In the genomic region with DNA sequence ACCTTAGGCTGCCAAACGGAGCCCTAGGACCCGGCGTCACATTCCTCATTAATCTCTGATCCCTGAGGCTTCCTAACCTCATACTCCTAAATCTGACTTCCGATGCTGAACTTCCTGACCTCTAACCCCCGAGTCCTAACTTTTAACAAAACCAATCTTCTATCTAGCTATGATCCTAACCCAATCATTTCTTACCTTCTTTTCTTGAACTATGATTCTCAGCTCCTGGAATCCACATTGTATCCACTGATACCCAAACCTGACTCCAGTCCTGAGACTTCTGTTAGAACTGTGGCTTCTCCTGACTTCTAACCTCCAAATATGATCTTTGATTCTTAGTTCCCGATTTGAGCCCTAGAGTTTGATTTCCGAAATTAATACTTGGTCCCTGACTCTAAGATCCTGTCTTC, we compare ENCODE assay signal across 8 cellular contexts. TPM values are rescaled to one million over a fixed set of nuclear protein-coding genes. Genes with fewer than 3 reads are reported as not detected.
DNase-seq lines count a peak whose midpoint lies in the region; ATAC-seq and TF ChIP-seq lines count a peak whose summit lies in the region.

No MANE protein-coding gene starts in this region.

- H3K36me3 ChIP-seq in ES-I3 (ENCODE audit: insufficient read depth, low read length) (no peaks in the 10 kb centered on the region), Peyer's patch (peaks cover 0 to 5% (median 0%) of the 10 kb centered on the region in 3 donors), esophagus (ENCODE audit: control insufficient read depth in 2 of 2, insufficient read depth in 2 of 2, low read length in 1 of 2) (peaks cover 3 to 6% of the 10 kb centered on the region in 2 donors), prostate gland (peaks cover 0 to 6% of the 10 kb centered on the region in 2 donors)

- ATAC-seq in HG03039 (IDR thresholded peaks at IDR 0.05; ENCODE audit: unreplicated experiment) = no peak

- H3K4me3 ChIP-seq in Peyer's patch (peak overlapping the region; percentile 70 to 88 (median 80)), esophagus (ENCODE audit: low read depth in 1 of 2, low read length in 2 of 2) (peak overlapping the region; percentile 86 to 95), prostate gland (peak overlapping the region; percentile 76 to 85)

- no peaks in the 10 kb centered on the region for H3K27me3 ChIP-seq in Peyer's patch
- no peaks in the 10 kb centered on the region for H3K27me3 ChIP-seq in esophagus (ENCODE audit: control insufficient read depth in 1 of 2, insufficient read depth in 2 of 2, low read length in 2 of 2)
- no peaks in the 10 kb centered on the region for H3K27me3 ChIP-seq in prostate gland (replicated peaks; ENCODE audit: insufficient read depth)

- no peak for DNase-seq in Peyer's patch
- DNase-seq in prostate gland (ENCODE audit: low spot score) = no peak
- no peak for DNase-seq in activated effector memory CD4-positive, alpha-beta T cell treated with anti-CD3 and anti-CD28 coated beads, Interleukin-2, amount 50 U/mL, for 16 hours
- DNase-seq in GF-D8 (lab: John Stamatoyannopoulos, UW) = no peak
- no peak for DNase-seq in amniotic stem cell (lab: John Stamatoyannopoulos, UW)

- WGBS in esophagus, 2 donors = 2 to 4% methylated on average over 7 of the region's 7 CpGs
- under 1% methylated on average over 7 of the region's 7 CpGs for WGBS in prostate gland

- TF ChIP-seq CTCF in Peyer's patch (IDR thresholded peaks at IDR 0.05) = peak in 1 of 6 experiments; percentile 1
- TF ChIP-seq CTCF in prostate gland (IDR thresholded peaks at IDR 0.05) = no peak

- H3K9ac ChIP-seq in ES-I3 (ENCODE audit: low read depth, low read length) = peak overlapping the region; percentile 78

- no peak for TF ChIP-seq POLR2A in Peyer's patch (IDR thresholded peaks at IDR 0.05)
- no peak for TF ChIP-seq POLR2A in prostate gland (IDR thresholded peaks at IDR 0.05)

- intact Hi-C loops in prostate gland (cut with DNase I) = no loop called here

- H3K27ac ChIP-seq in Peyer's patch (peak overlapping the region; percentile 87 to 93 (median 90)), esophagus (ENCODE audit: low read depth in 2 of 2, low read length in 1 of 2) (peak overlapping the region; percentile 93 to 94), prostate gland (peak overlapping the region; percentile 82 to 87)

- H3K9me3 ChIP-seq in ES-I3 (ENCODE audit: control insufficient read depth, insufficient read depth, low read length) (no peaks in the 10 kb centered on the region), Peyer's patch (no peaks in the 10 kb centered on the region), esophagus (ENCODE audit: control insufficient read depth in 2 of 2, insufficient read depth in 1 of 2, low read depth in 1 of 2, low read length in 1 of 2) (no peaks in the 10 kb centered on the region), prostate gland (no peaks in the 10 kb centered on the region)

- 0 out of 2 replicates have a peak, but pooled peaks cover 5% of the 10 kb centered on the region for H3K4me1 ChIP-seq in ES-I3 (ENCODE audit: insufficient read depth, low read length)
- H3K4me1 ChIP-seq in Peyer's patch = peaks cover 0 to 30% (median 3%) of the 10 kb centered on the region in 4 donors
- peaks cover 6 to 10% of the 10 kb centered on the region in 2 donors for H3K4me1 ChIP-seq in esophagus (ENCODE audit: control insufficient read depth in 2 of 2, insufficient read depth in 2 of 2, low read length in 1 of 2)
- H3K4me1 ChIP-seq in prostate gland (replicated peaks) = peaks cover 4% of the 10 kb centered on the region

RNA-seq across cellular contexts. Expression of gene NFKBIB, which starts 0.5 kb away (rescaled TPM):
- total RNA-seq in Peyer's patch = 10 to 100 TPM; 12.4 to 27.7 (median 22.8) TPM
- 10 to 100 TPM; 34.3 to 44.0 TPM for polyA plus RNA-seq in esophagus
- total RNA-seq in prostate gland = 10 to 100 TPM; 29.8 to 50.6 TPM

RNA-seq across cellular contexts. Expression of gene SIRT2, which starts 0.8 kb away (rescaled TPM):
- total RNA-seq in Peyer's patch = 10 to 100 TPM; 40.4 to 90.9 (median 78.6) TPM
- 10 to 100 TPM; 29.5 to 36.1 TPM for polyA plus RNA-seq in esophagus
- 10 to 100 TPM; 55.8 to 89.0 TPM for total RNA-seq in prostate gland

RNA-seq across cellular contexts. Expression of gene CCER2, which starts 11.8 kb away (rescaled TPM):
- total RNA-seq in Peyer's patch (1 to 10 TPM in 2 of 4 donors, not detected in 2; 1.4 to 1.5 TPM), prostate gland (1 to 10 TPM in 1 of 2 donors, not detected in 1; 3.0 TPM)
- polyA plus RNA-seq in esophagus = 1 to 10 TPM; 1.7 to 5.3 TPM

RNA-seq across cellular contexts. Expression of gene RINL, which starts 22.1 kb away (rescaled TPM):
- total RNA-seq in Peyer's patch (10 to 100 TPM in 1 of 4 donors, 1 to 10 TPM in 3; 4.6 to 22.3 (median 7.2) TPM), prostate gland (10 to 100 TPM in 1 of 2 donors, 1 to 10 TPM in 1; 3.1 to 10.2 TPM)
- 10 to 100 TPM in 1 of 2 donors, 1 to 10 TPM in 1; 8.4 to 20.5 TPM for polyA plus RNA-seq in esophagus

RNA-seq across cellular contexts. Expression of gene SARS2, which starts 30.3 kb away (rescaled TPM):
- 100 to 1,000 TPM in 1 of 4 donors, 10 to 100 TPM in 3; 18.2 to 134 (median 38.4) TPM for total RNA-seq in Peyer's patch
- polyA plus RNA-seq in esophagus = 10 to 100 TPM; 27.4 to 43.9 TPM
- 10 to 100 TPM; 23.3 to 57.5 TPM for total RNA-seq in prostate gland
